In genomic region chr2:224158831-224159230, GRCh38 we compare ENCODE assay signal across 9 cellular contexts.
"Had no signal": no experiment of that assay in that cellular context is flagged by ENCODE, and none has a peak within 500 bp of the region (broad histone marks: within the 10 kb centered on the region; RNA-seq: fewer than 3 reads in every experiment).

No MANE protein-coding gene starts in this region.

- H3K36me3 ChIP-seq: HAP-1 had no signal

- DNase-seq: GM23248, GOT3, H7, H9, HCEC 1CT, HFFc6 had no signal

- H3K4me1 ChIP-seq: HAP-1 had no signal

- H3K4me2 ChIP-seq: GM23338 had no signal

- H3K4me1 Mint-ChIP-seq: GM23338 had no signal

- H3K9ac ChIP-seq: GM23248 had no signal

- H3K9me3 Mint-ChIP-seq: GM23338, H9, HFFc6 had no signal

- H3K9me3 ChIP-seq: HAP-1 had no signal

- H3K4me3 Mint-ChIP-seq: GM23338, H9, HFFc6 had no signal

- H3K4me3 ChIP-seq: GM23248, GM23338, HAP-1 had no signal

- ATAC-seq: GM23338, HCT116 had no signal

- H3K27ac ChIP-seq: GM23248 had no signal

- H3K27ac Mint-ChIP-seq: GM23338, H9, HFFc6 had no signal
